Comparison of ENCODE assay signal across 9 cellular contexts in genomic region chr11:7892059-7892699, GRCh38. TPM values are rescaled to one million over a fixed set of nuclear protein-coding genes. Genes with fewer than 3 reads are reported as not detected.
DNase-seq lines count a peak whose midpoint lies in the region; ATAC-seq, FAIRE-seq and TF ChIP-seq lines count a peak whose summit lies in the region.
"Had no signal": no experiment of that assay in that cellular context is flagged by ENCODE, and none has a peak within 500 bp of the region (broad histone marks: within the 10 kb centered on the region; RNA-seq: fewer than 3 reads in every experiment).

No MANE protein-coding gene starts in this region.

- H3K27ac Mint-ChIP-seq in activated CD4-positive, alpha-beta memory T cell treated with anti-CD3 and anti-CD28 coated beads, Interleukin-2, amount 10 ng/mL, durations not matched to agents 7 days and 5 days = no peak overlapping the region

- H3K27me3 Mint-ChIP-seq in activated CD4-positive, alpha-beta memory T cell treated with anti-CD3 and anti-CD28 coated beads, Interleukin-2, amount 10 ng/mL, durations not matched to agents 7 days and 5 days = peaks cover 9% of the 10 kb centered on the region

- no peak overlapping the region for H3K9ac ChIP-seq in keratinocyte (ENCODE audit: control insufficient read depth, extremely low read depth, insufficient read depth, low read length)

- no peak for TF ChIP-seq POLR2A in GM12891 (IDR thresholded peaks at IDR 0.05; ENCODE audit: low read depth, low read length)
- no peak for TF ChIP-seq POLR2A in testis (IDR thresholded peaks at IDR 0.05)

- H3K27ac ChIP-seq in keratinocyte (ENCODE audit: control insufficient read depth, insufficient read depth, low read length) = no peak overlapping the region
- H3K27ac ChIP-seq in testis = peak overlapping the region in 1 of 2 donors; percentile 15

- no peak overlapping the region for H2AFZ ChIP-seq in keratinocyte (ENCODE audit: control insufficient read depth, low read length)

- no peaks in the 10 kb centered on the region for H3K9me1 ChIP-seq in keratinocyte (ENCODE audit: control insufficient read depth, extremely low read depth, insufficient read depth, low read length)

- ATAC-seq in HG02642 (IDR thresholded peaks at IDR 0.05; ENCODE audit: poor library complexity, unreplicated experiment) = peak; percentile 60

- 48 to 58% methylated on average over 6 of the region's 6 CpGs for WGBS in testis, 2 donors

- dilution Hi-C loops in keratinocyte (cut with MboI; ENCODE audit: extremely low pct_ligation_motif_present, low sequenced_read_pairs) = no loop called here

- TF ChIP-seq CTCF in keratinocyte (optimal IDR thresholded peaks at IDR 0.05 in 1 of 3, IDR thresholded peaks at IDR 0.05 in 1 of 3, conservative IDR thresholded peaks at IDR 0.05 in 1 of 3; ENCODE audit: extremely low read depth in 1 of 3, insufficient read depth in 2 of 3, low read length in 3 of 3) (no peak), testis (IDR thresholded peaks at IDR 0.05) (no peak), BE2C (IDR thresholded peaks at IDR 0.05; ENCODE audit: low read depth, low read length) (no peak)

- H3K36me3 ChIP-seq in keratinocyte (ENCODE audit: control insufficient read depth in 2 of 2, extremely low read depth in 1 of 2, insufficient read depth in 2 of 2, low read length in 2 of 2) (no peaks in the 10 kb centered on the region), testis (ENCODE audit: low read depth, missing control alignments) (no peaks in the 10 kb centered on the region), BE2C (no peaks in the 10 kb centered on the region)

- POLR2A ChIA-PET in activated CD4-positive, alpha-beta memory T cell treated with anti-CD3 and anti-CD28 coated beads, Interleukin-2, amount 10 ng/mL, durations not matched to agents 7 days and 5 days (lab: Charles Lee) = interaction anchor here (1.0 kb wide), 1 partner anchor 95 kb away, joined by 8 read pairs; the partner anchor contains the start of gene EIF3F

- H3K9me3 ChIP-seq in keratinocyte (ENCODE audit: control insufficient read depth, low read depth, low read length) (no peaks in the 10 kb centered on the region), testis (no peaks in the 10 kb centered on the region), BE2C (no peaks in the 10 kb centered on the region)

- H3K79me2 ChIP-seq in keratinocyte (ENCODE audit: control insufficient read depth, insufficient read depth, low read length) = no peaks in the 10 kb centered on the region

- CTCF ChIA-PET in activated CD4-positive, alpha-beta memory T cell treated with anti-CD3 and anti-CD28 coated beads, Interleukin-2, amount 10 ng/mL, durations not matched to agents 7 days and 5 days (lab: Charles Lee) = interaction anchor here (1.4 to 5.0 kb wide), 5 partner anchors 90 to 207 kb away, joined by 4 to 60 read pairs (median 4); partner anchors contain the start of gene EIF3F

- H3K4me3 ChIP-seq in keratinocyte (ENCODE audit: control insufficient read depth in 2 of 3, extremely low read depth in 1 of 3, insufficient read depth in 2 of 3, low read depth in 1 of 3, low read length in 3 of 3) (no peak overlapping the region), testis (no peak overlapping the region), BE2C (ENCODE audit: low read depth, low read length) (no peak overlapping the region)

- no peaks in the 10 kb centered on the region for H3K9me3 Mint-ChIP-seq in activated CD4-positive, alpha-beta memory T cell treated with anti-CD3 and anti-CD28 coated beads, Interleukin-2, amount 10 ng/mL, durations not matched to agents 7 days and 5 days

- no peaks in the 10 kb centered on the region for H3K36me3 Mint-ChIP-seq in activated CD4-positive, alpha-beta memory T cell treated with anti-CD3 and anti-CD28 coated beads, Interleukin-2, amount 10 ng/mL, durations not matched to agents 7 days and 5 days (ENCODE audit: low read depth)

- no peaks in the 10 kb centered on the region for H4K20me1 ChIP-seq in keratinocyte (ENCODE audit: control insufficient read depth, extremely low read depth, insufficient read depth, low read length)

- DNase-seq in GM12891 (ENCODE audit: insufficient read length, low spot score) (no peak), NOMO-1 treated with DMSO at 0.1 percent for 48 hours (lab: John Stamatoyannopoulos, UW; ENCODE audit: unreplicated experiment) (peak; percentile 82), keratinocyte (ENCODE audit: low read depth, low spot score) (no peak), testis (no peak), DMS79 treated with DMSO at 0.1 percent for 48 hours (lab: John Stamatoyannopoulos, UW) (no peak), BE2C (no peak)
- DNase-seq in activated CD4-positive, alpha-beta memory T cell treated with anti-CD3 and anti-CD28 coated beads, Interleukin-2, amount 10 ng/mL, durations not matched to agents 7 days and 5 days = no peak

- peaks cover 8% of the 10 kb centered on the region for H3K4me1 Mint-ChIP-seq in activated CD4-positive, alpha-beta memory T cell treated with anti-CD3 and anti-CD28 coated beads, Interleukin-2, amount 10 ng/mL, durations not matched to agents 7 days and 5 days

- no peak overlapping the region for H3K4me2 ChIP-seq in keratinocyte (ENCODE audit: control insufficient read depth, extremely low read depth, insufficient read depth, low read depth, low read length)

- H3K27me3 ChIP-seq in keratinocyte (ENCODE audit: control insufficient read depth, extremely low read depth, insufficient read depth, low read length) = no peaks in the 10 kb centered on the region
- no peaks in the 10 kb centered on the region for H3K27me3 ChIP-seq in testis
- no peaks in the 10 kb centered on the region for H3K27me3 ChIP-seq in BE2C

- H3K4me1 ChIP-seq in keratinocyte (ENCODE audit: control insufficient read depth, extremely low read depth, insufficient read depth, low read length) (peaks cover 8% of the 10 kb centered on the region), testis (peaks cover 41% of the 10 kb centered on the region), BE2C (no peaks in the 10 kb centered on the region)

- intact Hi-C loops in testis (cut with DNase I; ENCODE audit: low total_unique reads) = no loop called here

- no peak overlapping the region for H3K4me3 Mint-ChIP-seq in activated CD4-positive, alpha-beta memory T cell treated with anti-CD3 and anti-CD28 coated beads, Interleukin-2, amount 10 ng/mL, durations not matched to agents 7 days and 5 days

- FAIRE-seq in GM12891 (lab: Jason Lieb, UNC) = peak; percentile 87
- peak; percentile 5 for FAIRE-seq in keratinocyte (lab: Jason Lieb, UNC)

TF ChIP-seq in GM12891, 5 proteins besides CTCF, POLR2A, EP300 and RAD21:
- TF ChIP-seq PAX5 (IDR thresholded peaks at IDR 0.05; ENCODE audit: insufficient read depth, low read length, severe bottlenecking) (no peak), SPI1 (IDR thresholded peaks at IDR 0.05; ENCODE audit: low read depth, low read length) (peak; percentile 96), POLR2AphosphoS5 (IDR thresholded peaks at IDR 0.05; ENCODE audit: low read depth, low read length) (no peak), POU2F2 (IDR thresholded peaks at IDR 0.05; ENCODE audit: low read depth, low read length) (no peak), TAF1 (IDR thresholded peaks at IDR 0.05; ENCODE audit: low read depth, low read length) (no peak)

RNA-seq across cellular contexts. Expression of gene OR10A6, which starts 38.9 kb away (rescaled TPM):
- polyA plus RNA-seq in GM12891 (2012; ENCODE audit: low read depth, missing spikeins) = not detected
- polyA plus RNA-seq in keratinocyte (0.06 to 0.45 TPM (median 0.26 TPM) in 3 replicates), testis (ENCODE audit: insufficient read depth, low read depth, low replicate concordance) (not detected)
- 0.64 TPM for polyA plus RNA-seq in keratinocyte (2011; ENCODE audit: low read depth)
- 0.13 and 0.14 TPM in 2 replicates for polyA plus RNA-seq in keratinocyte (2011; cell fraction: cytosol; rRNA removed)
- polyA plus RNA-seq in keratinocyte (2011; cell fraction: nucleus; rRNA removed) = 0.83 and 1.2 TPM in 2 replicates
- polyA plus RNA-seq in keratinocyte (2012; ENCODE audit: low replicate concordance) = 0.05 and 0.95 TPM in 2 replicates
- 0.13 TPM in 2 of 3 replicates, not detected in the other for polyA minus RNA-seq in keratinocyte
- not detected for polyA minus RNA-seq in keratinocyte (2011; cell fraction: cytosol; rRNA and poly(A)+ RNA removed)
- 0.11 and 0.23 TPM in 2 replicates for polyA minus RNA-seq in keratinocyte (2011; cell fraction: nucleus; rRNA and poly(A)+ RNA removed)
- not detected for total RNA-seq in testis
- not detected for polyA plus RNA-seq in BE2C (2012; ENCODE audit: insufficient read depth, insufficient read length, low read depth)
- total RNA-seq in activated CD4-positive, alpha-beta memory T cell treated with anti-CD3 and anti-CD28 coated beads, Interleukin-2, amount 10 ng/mL, durations not matched to agents 7 days and 5 days = not detected
- total RNA-seq: activated CD8-positive, alpha-beta memory T cell treated with anti-CD3 and anti-CD28 coated beads for 36 hours had no signal

RNA-seq across cellular contexts. Expression of gene OR10A3, which starts 49.3 kb away (rescaled TPM):
- not detected for polyA plus RNA-seq in GM12891 (2012; ENCODE audit: low read depth, missing spikeins)
- polyA plus RNA-seq in keratinocyte (0.04 to 0.40 TPM (median 0.07 TPM) in 3 replicates), testis (ENCODE audit: insufficient read depth, low read depth, low replicate concordance) (not detected)
- polyA plus RNA-seq in keratinocyte (2011; ENCODE audit: low read depth) = 0.22 TPM
- 0.06 TPM in 1 of 2 replicates, not detected in the other for polyA plus RNA-seq in keratinocyte (2011; cell fraction: cytosol; rRNA removed)
- polyA plus RNA-seq in keratinocyte (2011; cell fraction: nucleus; rRNA removed) = 1.1 and 1.4 TPM in 2 replicates
- 0.16 and 1.3 TPM in 2 replicates for polyA plus RNA-seq in keratinocyte (2012; ENCODE audit: low replicate concordance)
- 1.2 to 1.4 TPM in 2 of 3 replicates, not detected in the other for polyA minus RNA-seq in keratinocyte
- not detected for polyA minus RNA-seq in keratinocyte (2011; cell fraction: cytosol; rRNA and poly(A)+ RNA removed)
- 1.0 TPM in 1 of 2 replicates, not detected in the other for polyA minus RNA-seq in keratinocyte (2011; cell fraction: nucleus; rRNA and poly(A)+ RNA removed)
- under 1 TPM in 1 of 2 donors, not detected in 1; 0.25 TPM for total RNA-seq in testis
- polyA plus RNA-seq in BE2C (2012; ENCODE audit: insufficient read depth, insufficient read length, low read depth) = not detected
- not detected for total RNA-seq in activated CD4-positive, alpha-beta memory T cell treated with anti-CD3 and anti-CD28 coated beads, Interleukin-2, amount 10 ng/mL, durations not matched to agents 7 days and 5 days
- total RNA-seq: activated CD8-positive, alpha-beta memory T cell treated with anti-CD3 and anti-CD28 coated beads for 36 hours had no signal
